ENCODE assay signal across 25 cellular contexts in genomic region chr11:106624377-106624776, GRCh38.
A peak's percentile ranks its signal among the peaks of the same experiment; 100 is the strongest.
DNase-seq lines count a peak whose midpoint lies in the region; ATAC-seq, FAIRE-seq and TF ChIP-seq lines count a peak whose summit lies in the region.
"Had no signal": no experiment of that assay in that cellular context is flagged by ENCODE, and none has a peak within 500 bp of the region (broad histone marks: within the 10 kb centered on the region; RNA-seq: fewer than 3 reads in every experiment).

No MANE protein-coding gene starts in this region.

- WGBS in IMR-90 (ENCODE audit: extremely low coverage in 2 of 2, insufficient read length in 1 of 2), 2 experiments, result no CpG with 5 or more reads among the region's 3 CpGs

- no peak overlapping the region for H3K23ac ChIP-seq in IMR-90 (ENCODE audit: low read depth, low read length)

- H2BK120ac ChIP-seq in IMR-90 (ENCODE audit: low read depth, low read length), result no peak overlapping the region

- CTCF ChIA-PET in IMR-90 (lab: Yijun Ruan, JAX), result no interaction called here
- CTCF ChIA-PET in activated CD4-positive, alpha-beta T cell treated with anti-CD3 and anti-CD28 coated beads for 36 hours (lab: Charles Lee), result no interaction called here
- CTCF ChIA-PET in T-cell (lab: Charles Lee), result interaction anchor here in 1 of 2 donors (0.7 kb wide), 1 partner anchor 113 kb away, joined by 3 read pairs; no protein-coding TSS in a partner anchor

- no peak overlapping the region for H3K4ac ChIP-seq in IMR-90 (ENCODE audit: low read depth, low read length)

- H2AFZ ChIP-seq in IMR-90 (replicated peaks; ENCODE audit: low read length, poor library complexity) (no peak overlapping the region), astrocyte (ENCODE audit: low read depth, low read length) (no peak overlapping the region)
- H2AFZ ChIP-seq: GM23248 had no signal

- no peak overlapping the region for H3K14ac ChIP-seq in IMR-90 (replicated peaks; ENCODE audit: low read depth, low read length)

- dilution Hi-C loops in IMR-90 (cut with HindIII; ENCODE audit: low sequenced_read_pairs, unreplicated experiment), result no loop called here

- H2BK20ac ChIP-seq in IMR-90 (ENCODE audit: low read depth, low read length), result no peak overlapping the region

- no peak overlapping the region for H3K4me3 Mint-ChIP-seq in astrocyte (ENCODE audit: unreplicated experiment)
- no peak overlapping the region for H3K4me3 Mint-ChIP-seq in activated CD4-positive, alpha-beta T cell treated with anti-CD3 and anti-CD28 coated beads for 36 hours
- H3K4me3 Mint-ChIP-seq in T-cell, result no peak overlapping the region
- H3K4me3 Mint-ChIP-seq: activated T-cell treated with anti-CD3 and anti-CD28 coated beads, Interleukin-2, amount 50 U/mL, for 4 hours; naive thymus-derived CD8-positive, alpha-beta T cell; T-helper 1 cell treated with Interleukin-12 subunit alpha and Interleukin-12 subunit beta and Interleukin-4 antibody, amounts not matched to agents 30 μg/mL and 1 μg/mL, for 36 hours had no signal

- H4K8ac ChIP-seq in IMR-90 (ENCODE audit: low read depth in 2 of 2, low read length in 2 of 2), result no peak overlapping the region

- H3K9me3 ChIP-seq in IMR-90 (ENCODE audit: control insufficient read depth, insufficient read depth, low read length), result no peaks in the 10 kb centered on the region
- no peaks in the 10 kb centered on the region for H3K9me3 ChIP-seq in astrocyte (ENCODE audit: insufficient read depth, low read depth, low read length)
- H3K9me3 ChIP-seq: MG63, SJCRH30 had no signal

- no peak overlapping the region for H2AK9ac ChIP-seq in IMR-90 (replicated peaks; ENCODE audit: low read depth, low read length, poor library complexity)

- no peaks in the 10 kb centered on the region for H3K27me3 Mint-ChIP-seq in astrocyte (ENCODE audit: low read depth, unreplicated experiment)
- H3K27me3 Mint-ChIP-seq in activated CD4-positive, alpha-beta T cell treated with anti-CD3 and anti-CD28 coated beads for 36 hours, result no peaks in the 10 kb centered on the region
- H3K27me3 Mint-ChIP-seq in T-cell, result no peaks in the 10 kb centered on the region
- H3K27me3 Mint-ChIP-seq: naive thymus-derived CD8-positive, alpha-beta T cell had no signal

- H4K20me1 ChIP-seq in IMR-90 (ENCODE audit: insufficient read depth, low read length) (no peaks in the 10 kb centered on the region), astrocyte (ENCODE audit: insufficient read depth, low read length) (no peaks in the 10 kb centered on the region)

- H4K91ac ChIP-seq in IMR-90 (ENCODE audit: insufficient read depth, low read depth, low read length), result no peak overlapping the region

- H3K79me1 ChIP-seq in IMR-90 (ENCODE audit: low read depth in 1 of 2, low read length in 2 of 2), result no peaks in the 10 kb centered on the region

- no peaks in the 10 kb centered on the region for H3K79me2 ChIP-seq in astrocyte (ENCODE audit: insufficient read depth, low read length)

- no peaks in the 10 kb centered on the region for H3K9me1 ChIP-seq in IMR-90 (ENCODE audit: insufficient read depth, low read length)

- intact Hi-C loops in IMR-90 (cut with micrococcal nuclease), result no loop called here
- intact Hi-C loops in activated CD4-positive, alpha-beta T cell treated with anti-CD3 and anti-CD28 coated beads for 36 hours (cut with DNase I, micrococcal nuclease), result no loop called here

- H2AK5ac ChIP-seq in IMR-90 (ENCODE audit: low read depth, low read length), result no peak overlapping the region

- ATAC-seq in IMR-90 (ENCODE audit: low read depth) (no peak), HG02623 (IDR thresholded peaks at IDR 0.05; ENCODE audit: unreplicated experiment) (no peak), T-cell (replicated peaks in 1 of 4) (no peak)
- no peak for ATAC-seq in activated CD4-positive, alpha-beta T cell treated with anti-CD3 and anti-CD28 coated beads for 36 hours
- ATAC-seq: activated T-cell treated with anti-CD3 and anti-CD28 coated beads, Interleukin-2, amount 50 U/mL, for 4 hours; naive thymus-derived CD8-positive, alpha-beta T cell had no signal

- no peak for FAIRE-seq in astrocyte (lab: Jason Lieb, UNC)
- FAIRE-seq: GM12892, HTR-8/SVneo, kidney had no signal

- H3K4me2 ChIP-seq in IMR-90 (ENCODE audit: low read depth, low read length) (no peak overlapping the region), astrocyte (ENCODE audit: low read length) (no peak overlapping the region)

- H3K9ac ChIP-seq in IMR-90 (ENCODE audit: low read depth, low read length) (no peak overlapping the region), astrocyte (ENCODE audit: low read length) (no peak overlapping the region)
- H3K9ac ChIP-seq: GM23248 had no signal

- TF ChIP-seq POLR2A in IMR-90 (IDR thresholded peaks at IDR 0.05; ENCODE audit: low read depth, low read length), result no peak

- H3K36me3 Mint-ChIP-seq in astrocyte (ENCODE audit: low read depth, unreplicated experiment) (no peaks in the 10 kb centered on the region), T-cell (no peaks in the 10 kb centered on the region)
- H3K36me3 Mint-ChIP-seq in activated CD4-positive, alpha-beta T cell treated with anti-CD3 and anti-CD28 coated beads for 36 hours (ENCODE audit: low read depth), result no peaks in the 10 kb centered on the region
- H3K36me3 Mint-ChIP-seq: naive thymus-derived CD8-positive, alpha-beta T cell had no signal

- H3K9me3 Mint-ChIP-seq in astrocyte (ENCODE audit: unreplicated experiment) (peaks cover 5% of the 10 kb centered on the region), T-cell (peaks cover 7 to 19% (median 16%) of the 10 kb centered on the region in 3 donors)
- peaks cover 10% of the 10 kb centered on the region for H3K9me3 Mint-ChIP-seq in activated CD4-positive, alpha-beta T cell treated with anti-CD3 and anti-CD28 coated beads for 36 hours (ENCODE audit: low read depth)

- no peaks in the 10 kb centered on the region for H3K36me3 ChIP-seq in IMR-90 (ENCODE audit: control insufficient read depth, insufficient read depth, low read length)
- H3K36me3 ChIP-seq in astrocyte (ENCODE audit: insufficient read depth, low read length), result no peaks in the 10 kb centered on the region
- H3K36me3 ChIP-seq: MG63, SJCRH30 had no signal

- TF ChIP-seq RAD21 in IMR-90 (IDR thresholded peaks at IDR 0.05; ENCODE audit: low read length), result no peak

- peaks cover 19% of the 10 kb centered on the region for H3K4me1 Mint-ChIP-seq in astrocyte (ENCODE audit: low read depth, unreplicated experiment)
- H3K4me1 Mint-ChIP-seq in activated CD4-positive, alpha-beta T cell treated with anti-CD3 and anti-CD28 coated beads for 36 hours, result no peaks in the 10 kb centered on the region
- no peaks in the 10 kb centered on the region for H3K4me1 Mint-ChIP-seq in T-cell
- H3K4me1 Mint-ChIP-seq: naive thymus-derived CD8-positive, alpha-beta T cell had no signal

- no peak overlapping the region for H3K27ac ChIP-seq in IMR-90 (ENCODE audit: insufficient read depth, low read length)
- no peak overlapping the region for H3K27ac ChIP-seq in astrocyte (ENCODE audit: low read depth, low read length)
- H3K27ac ChIP-seq: C4-2B, GM23248, SJCRH30 had no signal

- no peak overlapping the region for H3K4me3 ChIP-seq in IMR-90 (ENCODE audit: insufficient read depth, low read depth, low read length)
- H3K4me3 ChIP-seq in astrocyte (ENCODE audit: insufficient read depth, low read depth, low read length), result no peak overlapping the region
- H3K4me3 ChIP-seq: GM23248, MG63, SJCRH30 had no signal

- H3K56ac ChIP-seq in IMR-90 (ENCODE audit: extremely low read depth, insufficient read depth, low read length), result no peak overlapping the region

- POLR2A ChIA-PET in IMR-90 (lab: Charles Lee; ENCODE audit: unreplicated experiment), result no interaction called here
- POLR2A ChIA-PET in activated CD4-positive, alpha-beta T cell treated with anti-CD3 and anti-CD28 coated beads for 36 hours (lab: Charles Lee), result no interaction called here
- POLR2A ChIA-PET in T-cell (lab: Charles Lee), result no interaction called here

- no peak overlapping the region for H2BK5ac ChIP-seq in IMR-90 (ENCODE audit: low read depth, low read length, poor library complexity, severe bottlenecking)

- no peaks in the 10 kb centered on the region for H3K4me1 ChIP-seq in IMR-90 (ENCODE audit: control insufficient read depth, insufficient read depth, low read length)
- no peaks in the 10 kb centered on the region for H3K4me1 ChIP-seq in astrocyte (ENCODE audit: insufficient read depth, low read length)

- H4K5ac ChIP-seq in IMR-90 (ENCODE audit: low read depth, low read length), result no peak overlapping the region

- in situ Hi-C loops in IMR-90 (cut with MboI; ENCODE audit: low sequenced_read_pairs), result no loop called here

- no peak overlapping the region for H3K18ac ChIP-seq in IMR-90 (ENCODE audit: low read depth, low read length)

- H3K27me3 ChIP-seq in IMR-90 (ENCODE audit: control insufficient read depth, insufficient read depth, low read length) (no peaks in the 10 kb centered on the region), astrocyte (ENCODE audit: insufficient read depth, low read length) (no peaks in the 10 kb centered on the region)
- H3K27me3 ChIP-seq: MG63, SJCRH30 had no signal

- H3K27ac Mint-ChIP-seq in astrocyte (ENCODE audit: unreplicated experiment) (no peak overlapping the region), T-cell (no peak overlapping the region)
- H3K27ac Mint-ChIP-seq in activated CD4-positive, alpha-beta T cell treated with anti-CD3 and anti-CD28 coated beads for 36 hours, result no peak overlapping the region
- H3K27ac Mint-ChIP-seq: naive thymus-derived CD8-positive, alpha-beta T cell; T-helper 1 cell treated with Interleukin-12 subunit alpha and Interleukin-12 subunit beta and Interleukin-4 antibody, amounts not matched to agents 30 μg/mL and 1 μg/mL, for 36 hours had no signal

- no TSS peak for BruUV-seq in IMR-90 (replicated peaks; lab: Mats Ljungman, UMichigan)

- TF ChIP-seq CTCF in IMR-90 (conservative IDR thresholded peaks at IDR 0.05; ENCODE audit: low read depth, low read length) (no peak), astrocyte (IDR thresholded peaks at IDR 0.05; ENCODE audit: insufficient read depth, low read depth, low read length) (no peak)

- peak; percentile 12 for DNase-seq in IMR-90
- DNase-seq in NCI-H510A (lab: John Stamatoyannopoulos, UW), result peak; percentile 15
- peak; percentile 15 for DNase-seq in astrocyte (ENCODE audit: low read depth)
- DNase-seq in myocyte (ENCODE audit: low read depth), result peak; percentile 9
- DNase-seq in activated CD4-positive, alpha-beta T cell treated with anti-CD3 and anti-CD28 coated beads for 36 hours, result no peak
- no peak for DNase-seq in T-cell
- DNase-seq: activated CD4-positive, alpha-beta T cell treated with anti-CD3 and anti-CD28 coated beads for 48 hours; activated gamma-delta T cell treated with Interleukin-2 at 50 U/mL for 16 hours; activated T-cell treated with anti-CD3 and anti-CD28 coated beads, Interleukin-2, amount 50 U/mL, for 4 hours; cerebellar nuclear complex; GM23248; KBM-7; kidney; MG63; midbrain; naive thymus-derived CD8-positive, alpha-beta T cell; NCI-H1436; NCI-H69; stimulated activated naive CD4-positive, alpha-beta T cell had no signal

- H2BK15ac ChIP-seq in IMR-90 (ENCODE audit: low read depth, low read length), result no peak overlapping the region

TF ChIP-seq in IMR-90, 13 proteins besides CTCF, POLR2A, EP300 and RAD21:
- TF ChIP-seq NFE2L2 (IDR thresholded peaks at IDR 0.05; ENCODE audit: low read depth, low read length), result no peak
- no peak for TF ChIP-seq SMC3 (IDR thresholded peaks at IDR 0.05; ENCODE audit: low read depth, low read length)
- TF ChIP-seq RCOR1 (IDR thresholded peaks at IDR 0.05; ENCODE audit: insufficient replicate concordance, low read length), result no peak

Comparison
In these comparisons a context has a peak if more than half of its experiments do, and no peak if none do; other contexts are left out.
1. DNase-seq: peak in IMR-90 (single experiment), NCI-H510A (single experiment), astrocyte (single experiment) and myocyte (single experiment); none in activated CD4-positive, alpha-beta T cell treated with anti-CD3 and anti-CD28 coated beads for 36 hours (single experiment) and T-cell (0 of 34).